7 cellular contexts compared by ENCODE assay signal in genomic region chr19:35318679-35319448, GRCh38. TPM values are rescaled to one million over a fixed set of nuclear protein-coding genes. Genes with fewer than 3 reads are reported as not detected.
A peak's percentile ranks its signal among the peaks of the same experiment; 100 is the strongest.
DNase-seq lines count a peak whose midpoint lies in the region; TF ChIP-seq lines count a peak whose summit lies in the region.

No MANE protein-coding gene starts in this region.

- POLR2A ChIA-PET in HEK293 (lab: Yijun Ruan, JAX): interaction anchor here (0.6 kb wide), 1 partner anchor 278 kb away, joined by 5 read pairs; no protein-coding TSS in a partner anchor

- no peaks in the 10 kb centered on the region for H3K4me1 ChIP-seq in HEK293 (ENCODE audit: control insufficient read depth, insufficient read depth, low read length)

- H3K9me3 ChIP-seq in HEK293 (ENCODE audit: control insufficient read depth, insufficient read depth, low read depth, low read length): peaks cover 4% of the 10 kb centered on the region; the same call in 1 of the 2 replicates

- no peaks in the 10 kb centered on the region for H3K36me3 ChIP-seq in HEK293 (ENCODE audit: control insufficient read depth in 2 of 2, insufficient read depth in 1 of 2, low read length in 2 of 2)

- DNase-seq in T1000 (lab: John Stamatoyannopoulos, UW): peak; percentile 92
- peak; percentile 78 for DNase-seq in glomerular visceral epithelial cell (ENCODE audit: extremely low spot score)
- peak; percentile 68 for DNase-seq in renal cortical epithelial cell (ENCODE audit: low read depth)
- DNase-seq in NCI-H526 (lab: John Stamatoyannopoulos, UW): no peak
- no peak for DNase-seq in GM19238 (ENCODE audit: insufficient read length, low spot score)
- no peak for DNase-seq in NCI-H2029 (lab: John Stamatoyannopoulos, UW)

- H3K4me3 ChIP-seq in HEK293 (ENCODE audit: low read depth, low read length): no peak overlapping the region

- no peak overlapping the region for H3K27ac ChIP-seq in HEK293 (ENCODE audit: extremely low read depth, low read depth, low read length)

- no peak for TF ChIP-seq CTCF in HEK293 (tag by site-specific recombination; IDR thresholded peaks at IDR 0.05)

- CTCF ChIA-PET in HEK293 (lab: Yijun Ruan, JAX): interaction anchor here (0.5 to 3.0 kb wide), 6 partner anchors 9 to 177 kb away, joined by 3 to 11 read pairs (median 3); no protein-coding TSS in a partner anchor

TF ChIP-seq in HEK293, 187 proteins besides CTCF, POLR2A, EP300 and RAD21:
- TF ChIP-seq ZFHX2 (tag by site-specific recombination; conservative IDR thresholded peaks at IDR 0.05): peak; percentile 49; the same call in 1 of the 2 replicates
- TF ChIP-seq EGR2 (tag by site-specific recombination; IDR thresholded peaks at IDR 0.05; ENCODE audit: low read depth): 0 out of 2 replicates have a peak, but pooled peaks have one; percentile 41
- TF ChIP-seq, protein P1, sequence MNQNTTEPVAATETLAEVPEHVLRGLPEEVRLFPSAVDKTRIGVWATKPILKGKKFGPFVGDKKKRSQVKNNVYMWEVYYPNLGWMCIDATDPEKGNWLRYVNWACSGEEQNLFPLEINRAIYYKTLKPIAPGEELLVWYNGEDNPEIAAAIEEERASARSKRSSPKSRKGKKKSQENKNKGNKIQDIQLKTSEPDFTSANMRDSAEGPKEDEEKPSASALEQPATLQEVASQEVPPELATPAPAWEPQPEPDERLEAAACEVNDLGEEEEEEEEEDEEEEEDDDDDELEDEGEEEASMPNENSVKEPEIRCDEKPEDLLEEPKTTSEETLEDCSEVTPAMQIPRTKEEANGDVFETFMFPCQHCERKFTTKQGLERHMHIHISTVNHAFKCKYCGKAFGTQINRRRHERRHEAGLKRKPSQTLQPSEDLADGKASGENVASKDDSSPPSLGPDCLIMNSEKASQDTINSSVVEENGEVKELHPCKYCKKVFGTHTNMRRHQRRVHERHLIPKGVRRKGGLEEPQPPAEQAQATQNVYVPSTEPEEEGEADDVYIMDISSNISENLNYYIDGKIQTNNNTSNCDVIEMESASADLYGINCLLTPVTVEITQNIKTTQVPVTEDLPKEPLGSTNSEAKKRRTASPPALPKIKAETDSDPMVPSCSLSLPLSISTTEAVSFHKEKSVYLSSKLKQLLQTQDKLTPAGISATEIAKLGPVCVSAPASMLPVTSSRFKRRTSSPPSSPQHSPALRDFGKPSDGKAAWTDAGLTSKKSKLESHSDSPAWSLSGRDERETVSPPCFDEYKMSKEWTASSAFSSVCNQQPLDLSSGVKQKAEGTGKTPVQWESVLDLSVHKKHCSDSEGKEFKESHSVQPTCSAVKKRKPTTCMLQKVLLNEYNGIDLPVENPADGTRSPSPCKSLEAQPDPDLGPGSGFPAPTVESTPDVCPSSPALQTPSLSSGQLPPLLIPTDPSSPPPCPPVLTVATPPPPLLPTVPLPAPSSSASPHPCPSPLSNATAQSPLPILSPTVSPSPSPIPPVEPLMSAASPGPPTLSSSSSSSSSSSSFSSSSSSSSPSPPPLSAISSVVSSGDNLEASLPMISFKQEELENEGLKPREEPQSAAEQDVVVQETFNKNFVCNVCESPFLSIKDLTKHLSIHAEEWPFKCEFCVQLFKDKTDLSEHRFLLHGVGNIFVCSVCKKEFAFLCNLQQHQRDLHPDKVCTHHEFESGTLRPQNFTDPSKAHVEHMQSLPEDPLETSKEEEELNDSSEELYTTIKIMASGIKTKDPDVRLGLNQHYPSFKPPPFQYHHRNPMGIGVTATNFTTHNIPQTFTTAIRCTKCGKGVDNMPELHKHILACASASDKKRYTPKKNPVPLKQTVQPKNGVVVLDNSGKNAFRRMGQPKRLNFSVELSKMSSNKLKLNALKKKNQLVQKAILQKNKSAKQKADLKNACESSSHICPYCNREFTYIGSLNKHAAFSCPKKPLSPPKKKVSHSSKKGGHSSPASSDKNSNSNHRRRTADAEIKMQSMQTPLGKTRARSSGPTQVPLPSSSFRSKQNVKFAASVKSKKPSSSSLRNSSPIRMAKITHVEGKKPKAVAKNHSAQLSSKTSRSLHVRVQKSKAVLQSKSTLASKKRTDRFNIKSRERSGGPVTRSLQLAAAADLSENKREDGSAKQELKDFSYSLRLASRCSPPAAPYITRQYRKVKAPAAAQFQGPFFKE (tag by site-specific recombination; IDR thresholded peaks at IDR 0.05; ENCODE audit: borderline replicate concordance): no peak
- no peak for TF ChIP-seq ZSCAN16 (tag by site-specific recombination; IDR thresholded peaks at IDR 0.05)
- TF ChIP-seq, protein P2, sequence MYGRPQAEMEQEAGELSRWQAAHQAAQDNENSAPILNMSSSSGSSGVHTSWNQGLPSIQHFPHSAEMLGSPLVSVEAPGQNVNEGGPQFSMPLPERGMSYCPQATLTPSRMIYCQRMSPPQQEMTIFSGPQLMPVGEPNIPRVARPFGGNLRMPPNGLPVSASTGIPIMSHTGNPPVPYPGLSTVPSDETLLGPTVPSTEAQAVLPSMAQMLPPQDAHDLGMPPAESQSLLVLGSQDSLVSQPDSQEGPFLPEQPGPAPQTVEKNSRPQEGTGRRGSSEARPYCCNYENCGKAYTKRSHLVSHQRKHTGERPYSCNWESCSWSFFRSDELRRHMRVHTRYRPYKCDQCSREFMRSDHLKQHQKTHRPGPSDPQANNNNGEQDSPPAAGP (tag by site-specific recombination; IDR thresholded peaks at IDR 0.05): peak; percentile 91

RNA-seq across cellular contexts. Expression of gene CD22, which starts 10.1 kb away (rescaled TPM):
- total RNA-seq in renal cortical epithelial cell: not detected in 2 replicates

RNA-seq across cellular contexts. Expression of gene MAG, which starts 26.9 kb away (rescaled TPM):
- not detected in 2 replicates for total RNA-seq in renal cortical epithelial cell

RNA-seq across cellular contexts. Expression of gene FFAR1, which starts 28.8 kb away (rescaled TPM):
- total RNA-seq in renal cortical epithelial cell: not detected in 2 replicates

RNA-seq across cellular contexts. Expression of gene HAMP, which starts 36.5 kb away (rescaled TPM):
- total RNA-seq in renal cortical epithelial cell: 0.05 TPM in 1 of 2 replicates, not detected in the other

RNA-seq across cellular contexts. Expression of gene FFAR3, which starts 39.4 kb away (rescaled TPM):
- total RNA-seq in renal cortical epithelial cell: not detected in 2 replicates

Comparison
In these comparisons a context has a peak if more than half of its experiments do, and no peak if none do; other contexts are left out.
1. DNase-seq: peak in T1000 (single experiment), glomerular visceral epithelial cell (single experiment) and renal cortical epithelial cell (single experiment); none in NCI-H526 (0 of 2), GM19238 (single experiment) and NCI-H2029 (single experiment).